In genomic region chr5:81749186-81749561, GRCh38 we compare ENCODE assay signal across 8 cellular contexts. TPM values are rescaled to one million over a fixed set of nuclear protein-coding genes. Genes with fewer than 3 reads are reported as not detected.
DNase-seq lines count a peak whose midpoint lies in the region; ATAC-seq and TF ChIP-seq lines count a peak whose summit lies in the region.

No MANE protein-coding gene starts in this region.

- peak overlapping the region; percentile 88 for H3K4me3 Mint-ChIP-seq in activated T-cell treated with anti-CD3 and anti-CD28 coated beads, Interleukin-2, amount 50 U/mL, for 24 hours

- H3K27ac Mint-ChIP-seq in activated T-cell treated with anti-CD3 and anti-CD28 coated beads, Interleukin-2, amount 50 U/mL, for 24 hours, result peak overlapping the region; percentile 47

- 15 to 22% (median 18%) methylated on average over 7 of the region's 7 CpGs for WGBS in adrenal gland, 4 donors
- 1% methylated on average over 7 of the region's 7 CpGs for WGBS in thymus

- H3K4me3 ChIP-seq in adrenal gland (peak overlapping the region in 2 of 4 donors; percentile 92 to 94), thymus (ENCODE audit: low read length) (peak overlapping the region; percentile 89)

- no peak for TF ChIP-seq POLR2A in adrenal gland (IDR thresholded peaks at IDR 0.05)

- H3K27me3 Mint-ChIP-seq in activated T-cell treated with anti-CD3 and anti-CD28 coated beads, Interleukin-2, amount 50 U/mL, for 24 hours, result no peaks in the 10 kb centered on the region

- peaks cover 37% of the 10 kb centered on the region for H3K4me1 Mint-ChIP-seq in activated T-cell treated with anti-CD3 and anti-CD28 coated beads, Interleukin-2, amount 50 U/mL, for 24 hours (ENCODE audit: low read depth)

- H3K36me3 ChIP-seq in adrenal gland (replicated peaks in 1 of 2) (no peaks in the 10 kb centered on the region), thymus (ENCODE audit: control insufficient read depth, insufficient read depth) (no peaks in the 10 kb centered on the region)

- H3K27ac ChIP-seq in adrenal gland, result peak overlapping the region in 3 of 5 donors; percentile 24 to 99 (median 80)
- H3K27ac ChIP-seq in thymus (ENCODE audit: low read depth), result peak overlapping the region; percentile 94

- H3K36me3 Mint-ChIP-seq in activated T-cell treated with anti-CD3 and anti-CD28 coated beads, Interleukin-2, amount 50 U/mL, for 24 hours (ENCODE audit: low read depth), result peaks cover 3% of the 10 kb centered on the region

- no peak for TF ChIP-seq CTCF in adrenal gland (IDR thresholded peaks at IDR 0.05)

- no peaks in the 10 kb centered on the region for H3K9me3 Mint-ChIP-seq in activated T-cell treated with anti-CD3 and anti-CD28 coated beads, Interleukin-2, amount 50 U/mL, for 24 hours

- H3K4me1 ChIP-seq in adrenal gland (replicated peaks in 1 of 2) (peaks cover 6 to 11% of the 10 kb centered on the region in 2 donors), thymus (ENCODE audit: control insufficient read depth, insufficient read depth, low read length) (peaks cover 12% of the 10 kb centered on the region)

- ATAC-seq in HG02981 (IDR thresholded peaks at IDR 0.05; ENCODE audit: unreplicated experiment) (no peak), HG02571 (IDR thresholded peaks at IDR 0.05; ENCODE audit: unreplicated experiment) (no peak)

- H3K27me3 ChIP-seq in adrenal gland, result no peaks in the 10 kb centered on the region
- no peaks in the 10 kb centered on the region for H3K27me3 ChIP-seq in thymus (ENCODE audit: control insufficient read depth, insufficient read depth)

- no peak for DNase-seq in activated T-cell treated with anti-CD3 and anti-CD28 coated beads, Interleukin-2, amount 50 U/mL, for 24 hours
- no peak for DNase-seq in activated T-cell treated with anti-CD3 and anti-CD28 coated beads, Interleukin-2, amount 50 U/mL, for 1 hour
- DNase-seq in adrenal gland, result no peak
- peak; percentile 55 for DNase-seq in left kidney (ENCODE audit: low read depth, low spot score)
- DNase-seq in activated CD4-positive, alpha-beta T cell treated with anti-CD3 and anti-CD28 coated beads for 1 hour, result no peak

- H3K9me3 ChIP-seq in adrenal gland (replicated peaks in 1 of 3) (no peaks in the 10 kb centered on the region), thymus (ENCODE audit: control insufficient read depth) (no peaks in the 10 kb centered on the region)

- intact Hi-C loops in adrenal gland (cut with DNase I), result no loop called here

RNA-seq across cellular contexts. Expression of gene SSBP2, which starts 1.7 kb away (rescaled TPM):
- 100 to 1,000 TPM in 1 of 8 donors, 10 to 100 TPM in 7; 16.2 to 424 (median 27.2) TPM for total RNA-seq in adrenal gland
- 10 to 100 TPM; 21.3 to 27.7 (median 24.1) TPM for polyA plus RNA-seq in adrenal gland
- 61.1 TPM for polyA plus RNA-seq in thymus
